In genomic region chr5:139492700-139493192, GRCh38 we compare ENCODE assay signal across 12 cellular contexts. TPM values are rescaled to one million over a fixed set of nuclear protein-coding genes. Genes with fewer than 3 reads are reported as not detected.
A peak's percentile ranks its signal among the peaks of the same experiment; 100 is the strongest.
DNase-seq lines count a peak whose midpoint lies in the region; ATAC-seq, FAIRE-seq and TF ChIP-seq lines count a peak whose summit lies in the region.
"Had no signal": no experiment of that assay in that cellular context is flagged by ENCODE, and none has a peak within 500 bp of the region (broad histone marks: within the 10 kb centered on the region; RNA-seq: fewer than 3 reads in every experiment).

No MANE protein-coding gene starts in this region.

- no peaks in the 10 kb centered on the region for H3K9me3 Mint-ChIP-seq in activated naive CD8-positive, alpha-beta T cell treated with anti-CD3 and anti-CD28 coated beads for 36 hours
- H3K9me3 Mint-ChIP-seq in activated CD4-positive, alpha-beta memory T cell treated with anti-CD3 and anti-CD28 coated beads for 36 hours, result no peaks in the 10 kb centered on the region

- FAIRE-seq in A549 (lab: Jason Lieb, UNC), result no peak

- H3K27me3 Mint-ChIP-seq in activated naive CD8-positive, alpha-beta T cell treated with anti-CD3 and anti-CD28 coated beads for 36 hours, result no peaks in the 10 kb centered on the region
- no peaks in the 10 kb centered on the region for H3K27me3 Mint-ChIP-seq in activated CD4-positive, alpha-beta memory T cell treated with anti-CD3 and anti-CD28 coated beads for 36 hours

- TF ChIP-seq CTCF in A549 (IDR thresholded peaks at IDR 0.05) (no peak), hepatocyte (IDR thresholded peaks at IDR 0.05; ENCODE audit: poor library complexity) (no peak)

- H4K20me1 ChIP-seq in hepatocyte (ENCODE audit: insufficient read depth, poor library complexity, severe bottlenecking), result no peaks in the 10 kb centered on the region

- H3K79me2 ChIP-seq in hepatocyte, result no peaks in the 10 kb centered on the region

- WGBS in A549 (ENCODE audit: missing lambda C conversion rate), result 50% methylated on average over 6 of the region's 6 CpGs
- WGBS in hepatocyte (ENCODE audit: low lambda C conversion rate, missing lambda C conversion rate), result 40% methylated on average over 6 of the region's 6 CpGs

- H3K9me3 ChIP-seq in A549 (no peaks in the 10 kb centered on the region), hepatocyte (ENCODE audit: low read depth) (no peaks in the 10 kb centered on the region)
- H3K9me3 ChIP-seq: stomach had no signal

- H3K27ac Mint-ChIP-seq in activated naive CD8-positive, alpha-beta T cell treated with anti-CD3 and anti-CD28 coated beads for 36 hours, result no peak overlapping the region
- no peak overlapping the region for H3K27ac Mint-ChIP-seq in activated CD4-positive, alpha-beta memory T cell treated with anti-CD3 and anti-CD28 coated beads for 36 hours

- H3K4me2 ChIP-seq in A549 (peak overlapping the region; percentile 33; the same call in 2 of the 3 replicates), hepatocyte (no peak overlapping the region)
- H3K4me2 ChIP-seq: PC-9 had no signal

- H2AFZ ChIP-seq in hepatocyte, result no peak overlapping the region
- H2AFZ ChIP-seq: PC-9 had no signal

- H3K4me1 Mint-ChIP-seq in activated naive CD8-positive, alpha-beta T cell treated with anti-CD3 and anti-CD28 coated beads for 36 hours, result peaks cover 22% of the 10 kb centered on the region
- H3K4me1 Mint-ChIP-seq in activated CD4-positive, alpha-beta memory T cell treated with anti-CD3 and anti-CD28 coated beads for 36 hours (ENCODE audit: low read depth), result peaks cover 35% of the 10 kb centered on the region

- H3K36me3 Mint-ChIP-seq in activated naive CD8-positive, alpha-beta T cell treated with anti-CD3 and anti-CD28 coated beads for 36 hours, result no peaks in the 10 kb centered on the region
- no peaks in the 10 kb centered on the region for H3K36me3 Mint-ChIP-seq in activated CD4-positive, alpha-beta memory T cell treated with anti-CD3 and anti-CD28 coated beads for 36 hours

- intact Hi-C loops in activated CD4-positive, alpha-beta memory T cell treated with anti-CD3 and anti-CD28 coated beads for 36 hours (cut with micrococcal nuclease), result no loop called here

- H3K4me3 ChIP-seq in A549, result no peak overlapping the region
- H3K4me3 ChIP-seq in hepatocyte, result no peak overlapping the region
- H3K4me3 ChIP-seq: PC-9, stomach had no signal

- H3K4me3 Mint-ChIP-seq in activated naive CD8-positive, alpha-beta T cell treated with anti-CD3 and anti-CD28 coated beads for 36 hours, result peak overlapping the region; percentile 42
- no peak overlapping the region for H3K4me3 Mint-ChIP-seq in activated CD4-positive, alpha-beta memory T cell treated with anti-CD3 and anti-CD28 coated beads for 36 hours

- no peak for TF ChIP-seq EP300 in A549 (IDR thresholded peaks at IDR 0.05)

- H3K36me3 ChIP-seq in hepatocyte (replicated peaks; ENCODE audit: insufficient read depth, low read depth), result no peaks in the 10 kb centered on the region
- H3K36me3 ChIP-seq: stomach had no signal

- no peaks in the 10 kb centered on the region for H3K9me2 ChIP-seq in hepatocyte (replicated peaks; ENCODE audit: insufficient read depth)

- peak in 1 of 2 experiments; percentile 29 for DNase-seq in A549 (ENCODE audit: low read depth in 1 of 2, low spot score in 1 of 2)
- peak; percentile 70 for DNase-seq in ELR (ENCODE audit: low read depth)
- no peak for DNase-seq in activated naive CD8-positive, alpha-beta T cell treated with anti-CD3 and anti-CD28 coated beads for 36 hours
- no peak for DNase-seq in left lobe of liver (ENCODE audit: low spot score)
- DNase-seq in hepatocyte (ENCODE audit: low spot score), result no peak
- DNase-seq in ecto neural progenitor cell (ENCODE audit: low spot score), result no peak
- DNase-seq in amygdala (lab: John Stamatoyannopoulos, UW), result no peak
- DNase-seq in activated CD4-positive, alpha-beta memory T cell treated with anti-CD3 and anti-CD28 coated beads for 36 hours, result no peak
- DNase-seq: DMS53, stomach had no signal

- CTCF ChIA-PET in A549 (lab: Yijun Ruan, JAX), result interaction anchor here (0.8 to 5.7 kb wide), 3 partner anchors 11 to 71 kb away, joined by 3 to 19 read pairs (median 4); partner anchors contain the start of gene STING1
- CTCF ChIA-PET in activated CD4-positive, alpha-beta memory T cell treated with anti-CD3 and anti-CD28 coated beads for 36 hours (lab: Charles Lee), result interaction anchor here (5.3 kb wide), 1 partner anchor 70 kb away, joined by 29 read pairs; no protein-coding TSS in a partner anchor

- no peak overlapping the region for H3K27ac ChIP-seq in A549
- H3K27ac ChIP-seq in hepatocyte, result no peak overlapping the region
- H3K27ac ChIP-seq: PC-9, stomach had no signal

- no peak for TF ChIP-seq RAD21 in A549 (conservative IDR thresholded peaks at IDR 0.05 in 1 of 2, IDR thresholded peaks at IDR 0.05 in 1 of 2)

- H3K27me3 ChIP-seq in hepatocyte, result no peaks in the 10 kb centered on the region
- H3K27me3 ChIP-seq: stomach had no signal

- no peak for TF ChIP-seq POLR2A in A549 (IDR thresholded peaks at IDR 0.05; ENCODE audit: low read length)

- POLR2A ChIA-PET in A549 (lab: Yijun Ruan, JAX), result no interaction called here
- POLR2A ChIA-PET in activated CD4-positive, alpha-beta memory T cell treated with anti-CD3 and anti-CD28 coated beads for 36 hours (lab: Charles Lee), result no interaction called here

- peaks cover 16% of the 10 kb centered on the region for H3K4me1 ChIP-seq in A549
- no peaks in the 10 kb centered on the region for H3K4me1 ChIP-seq in hepatocyte (ENCODE audit: insufficient read depth)

- ATAC-seq in A549 (peak in 1 of 2 experiments; percentile 62; a peak in 3 of 6 replicates), left lobe of liver (peak; percentile 20)

TF ChIP-seq in A549, 52 proteins besides CTCF, POLR2A, EP300 and RAD21 (continues in another document):
- TF ChIP-seq ZSCAN20 (CRISPR knock-in tag; IDR thresholded peaks at IDR 0.05) (no peak), CBX8 (IDR thresholded peaks at IDR 0.05) (no peak), RFX5 (IDR thresholded peaks at IDR 0.05) (no peak), HEYL (CRISPR knock-in tag; IDR thresholded peaks at IDR 0.05) (no peak), FOSL2 (IDR thresholded peaks at IDR 0.05) (no peak), FOSL2 (CRISPR knock-in tag; IDR thresholded peaks at IDR 0.05) (no peak), ESRRA (IDR thresholded peaks at IDR 0.05; ENCODE audit: borderline replicate concordance, low read length) (no peak), ZFP36 (IDR thresholded peaks at IDR 0.05; ENCODE audit: borderline replicate concordance, partially characterized antibody) (no peak), BHLHE40 (IDR thresholded peaks at IDR 0.05; ENCODE audit: low read depth, low read length) (no peak), NPAS2 (CRISPR knock-in tag; IDR thresholded peaks at IDR 0.05; ENCODE audit: borderline replicate concordance) (no peak), HOXA7 (CRISPR knock-in tag; IDR thresholded peaks at IDR 0.05) (no peak), HOXB5 (CRISPR knock-in tag; IDR thresholded peaks at IDR 0.05) (no peak), CHD2 (IDR thresholded peaks at IDR 0.05; ENCODE audit: low read length, partially characterized antibody) (no peak)

RNA-seq across cellular contexts. Expression of gene STING1, which starts 10.2 kb away (rescaled TPM):
- polyA plus RNA-seq in A549 (2011; rRNA removed) (0.57 and 0.72 TPM in 2 replicates), A549 (2017; fragmentation: RNase III; extraction: RNeasy Plus Mini Kit Qiagen cat#74134 plus additional on column Dnase treatment) (0.61 to 0.92 TPM (median 0.76 TPM) in 3 replicates), hepatocyte (17.0 and 23.9 TPM in 2 replicates)
- polyA plus RNA-seq in A549 (2012; cell fraction: cytosol; rRNA removed), result 0.29 and 0.66 TPM in 2 replicates
- 1.4 and 3.1 TPM in 2 replicates for polyA plus RNA-seq in A549 (2012; cell fraction: nucleus; rRNA removed)
- 1.2 and 1.4 TPM in 2 replicates for polyA minus RNA-seq in A549 (2011; rRNA and poly(A)+ RNA removed)
- total RNA-seq in activated naive CD8-positive, alpha-beta T cell treated with anti-CD3 and anti-CD28 coated beads for 36 hours, result 10 to 100 TPM; 37.4 to 40.5 TPM
- total RNA-seq in left lobe of liver (8.0 TPM), hepatocyte (7.7 and 12.6 TPM in 2 replicates)
- total RNA-seq in activated CD4-positive, alpha-beta memory T cell treated with anti-CD3 and anti-CD28 coated beads for 36 hours, result 100 to 1,000 TPM; 339 to 344 TPM

RNA-seq across cellular contexts. Expression of gene SMIM33, which starts 21.9 kb away (rescaled TPM):
- polyA plus RNA-seq in A549 (2011; rRNA removed) (not detected in 2 replicates), A549 (2017; fragmentation: RNase III; extraction: RNeasy Plus Mini Kit Qiagen cat#74134 plus additional on column Dnase treatment) (not detected in 3 replicates), hepatocyte (not detected in 2 replicates)
- not detected in 2 replicates for polyA plus RNA-seq in A549 (2012; cell fraction: cytosol; rRNA removed)
- polyA plus RNA-seq in A549 (2012; cell fraction: nucleus; rRNA removed), result 0.02 TPM in 1 of 2 replicates, not detected in the other
- not detected in 2 replicates for polyA minus RNA-seq in A549 (2011; rRNA and poly(A)+ RNA removed)
- under 1 TPM in 1 of 2 experiments, not detected in 1; 0.16 TPM for total RNA-seq in activated naive CD8-positive, alpha-beta T cell treated with anti-CD3 and anti-CD28 coated beads for 36 hours
- total RNA-seq in left lobe of liver (not detected), hepatocyte (not detected in 2 replicates)
- 1 to 10 TPM; 1.5 TPM for total RNA-seq in activated CD4-positive, alpha-beta memory T cell treated with anti-CD3 and anti-CD28 coated beads for 36 hours
- total RNA-seq: lower leg skin, PC-9 had no signal

RNA-seq across cellular contexts. Expression of gene ECSCR, which starts 30.2 kb away (rescaled TPM):
- polyA plus RNA-seq in A549 (2011; rRNA removed) (not detected in 2 replicates), A549 (2017; fragmentation: RNase III; extraction: RNeasy Plus Mini Kit Qiagen cat#74134 plus additional on column Dnase treatment) (not detected in 3 replicates), hepatocyte (0.42 and 1.3 TPM in 2 replicates)
- polyA plus RNA-seq in A549 (2012; cell fraction: cytosol; rRNA removed), result not detected in 2 replicates
- not detected in 2 replicates for polyA plus RNA-seq in A549 (2012; cell fraction: nucleus; rRNA removed)
- not detected in 2 replicates for polyA minus RNA-seq in A549 (2011; rRNA and poly(A)+ RNA removed)
- under 1 TPM; 0.36 to 0.49 TPM for total RNA-seq in activated naive CD8-positive, alpha-beta T cell treated with anti-CD3 and anti-CD28 coated beads for 36 hours
- total RNA-seq in left lobe of liver (2.0 TPM), hepatocyte (0.27 and 2.2 TPM in 2 replicates)
- 1 to 10 TPM; 3.7 to 4.2 TPM for total RNA-seq in activated CD4-positive, alpha-beta memory T cell treated with anti-CD3 and anti-CD28 coated beads for 36 hours
- total RNA-seq: PC-9 had no signal

RNA-seq across cellular contexts. Expression of gene DNAJC18, which starts 53.4 kb away (rescaled TPM):
- polyA plus RNA-seq in A549 (2011; rRNA removed) (5.3 TPM in 2 replicates), A549 (2017; fragmentation: RNase III; extraction: RNeasy Plus Mini Kit Qiagen cat#74134 plus additional on column Dnase treatment) (4.2 to 6.1 TPM (median 5.3 TPM) in 3 replicates), hepatocyte (13.6 and 14.4 TPM in 2 replicates)
- polyA plus RNA-seq in A549 (2012; cell fraction: cytosol; rRNA removed), result 1.4 and 1.6 TPM in 2 replicates
- 0.49 and 0.76 TPM in 2 replicates for polyA plus RNA-seq in A549 (2012; cell fraction: nucleus; rRNA removed)
- polyA minus RNA-seq in A549 (2011; rRNA and poly(A)+ RNA removed), result 2.3 and 3.1 TPM in 2 replicates
- 10 to 100 TPM; 20.5 to 21.8 TPM for total RNA-seq in activated naive CD8-positive, alpha-beta T cell treated with anti-CD3 and anti-CD28 coated beads for 36 hours
- total RNA-seq in left lobe of liver (0.63 TPM), hepatocyte (10.6 and 11.5 TPM in 2 replicates)
- total RNA-seq in activated CD4-positive, alpha-beta memory T cell treated with anti-CD3 and anti-CD28 coated beads for 36 hours, result 10 to 100 TPM; 54.1 to 56.0 TPM

Comparison
In these comparisons a context has a peak if more than half of its experiments do, and no peak if none do; other contexts are left out.
1. RNA of gene STING1, which starts 10.2 kb away (total RNA-seq): 339 to 344 TPM in activated CD4-positive, alpha-beta memory T cell treated with anti-CD3 and anti-CD28 coated beads for 36 hours; 37.4 to 40.5 TPM in activated naive CD8-positive, alpha-beta T cell treated with anti-CD3 and anti-CD28 coated beads for 36 hours, 8.0 TPM in left lobe of liver (single experiment) and 7.7 to 12.6 TPM in hepatocyte; every median in the first group is over 4 times any median in the second.